Comparison of ENCODE assay signal across 16 cellular contexts in the genomic region with DNA sequence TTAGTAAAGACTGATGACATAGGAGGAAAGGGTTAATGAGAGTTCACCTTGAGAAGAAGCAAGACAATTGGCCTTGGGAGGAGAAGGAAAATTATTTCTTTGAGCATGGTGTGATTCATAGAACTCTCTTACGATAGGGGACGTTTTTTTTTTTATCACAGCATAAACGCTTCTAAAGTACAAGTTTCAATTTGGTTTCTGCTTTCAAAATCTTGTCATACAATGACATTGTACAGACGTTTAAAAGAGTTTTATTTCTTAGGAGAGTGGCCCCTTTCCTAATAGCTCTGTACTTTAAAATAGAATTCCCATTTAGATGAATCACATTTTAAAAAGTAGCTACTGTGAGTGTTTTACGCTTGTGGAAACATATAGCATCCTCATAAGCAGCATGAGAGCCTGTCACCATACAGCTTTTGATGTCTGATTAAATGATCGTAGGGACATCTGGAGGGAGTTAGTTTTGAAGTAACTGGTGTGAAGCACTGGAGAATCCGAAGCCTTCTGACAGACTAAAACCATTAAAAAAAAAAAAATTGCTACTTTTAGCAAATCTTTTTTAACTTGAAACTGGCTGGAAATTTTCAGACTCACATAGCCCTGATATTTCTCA.
DNase-seq lines count a peak whose midpoint lies in the region; ATAC-seq, FAIRE-seq and TF ChIP-seq lines count a peak whose summit lies in the region.
"Had no signal": no experiment of that assay in that cellular context is flagged by ENCODE, and none has a peak within 500 bp of the region (broad histone marks: within the 10 kb centered on the region; RNA-seq: fewer than 3 reads in every experiment).

No MANE protein-coding gene starts in this region.

- H3K36me3 Mint-ChIP-seq in T-helper 17 cell (ENCODE audit: low read depth), result no peaks in the 10 kb centered on the region
- H3K36me3 Mint-ChIP-seq: natural killer cell had no signal

- H3K27ac Mint-ChIP-seq in T-helper 17 cell, result no peak overlapping the region
- H3K27ac Mint-ChIP-seq: natural killer cell had no signal

- H3K4me1 ChIP-seq in A549 (peaks cover 17% of the 10 kb centered on the region), BE2C (peaks cover 20% of the 10 kb centered on the region)
- H3K4me1 ChIP-seq: BLaER1 treated with 17β-estradiol and CSF1 and Interleukin-3, amounts not matched to agents 10 nM and 100 nM; lower lobe of right lung had no signal

- POLR2A ChIA-PET in A549 (lab: Yijun Ruan, JAX), result no interaction called here
- POLR2A ChIA-PET in RWPE1 (lab: Yijun Ruan, JAX; ENCODE audit: low non-redundant PET), result no interaction called here

- no peaks in the 10 kb centered on the region for H3K36me3 ChIP-seq in BE2C
- H3K36me3 ChIP-seq: BLaER1 treated with 17β-estradiol and CSF1 and Interleukin-3, amounts not matched to agents 10 nM and 100 nM; lower lobe of right lung; SJCRH30 had no signal

- H3K4me3 ChIP-seq in A549, result no peak overlapping the region
- H3K4me3 ChIP-seq in BE2C (ENCODE audit: low read depth, low read length), result peak overlapping the region; percentile 45
- peak overlapping the region; percentile 28 for H3K4me3 ChIP-seq in fibroblast of pulmonary artery (replicated peaks; ENCODE audit: low read depth, low read length)
- H3K4me3 ChIP-seq: BLaER1 treated with 17β-estradiol and CSF1 and Interleukin-3, amounts not matched to agents 10 nM and 100 nM; lower lobe of right lung; SJCRH30 had no signal

- WGBS in A549 (ENCODE audit: missing lambda C conversion rate), result 53% methylated on average over 7 of the region's 7 CpGs

- H3K4me1 Mint-ChIP-seq in T-helper 17 cell, result peaks cover 6% of the 10 kb centered on the region
- H3K4me1 Mint-ChIP-seq: natural killer cell had no signal

- no peak for TF ChIP-seq EP300 in A549 (IDR thresholded peaks at IDR 0.05)

- ATAC-seq in A549 (no peak), T-helper 17 cell (no peak), GM18511 (IDR thresholded peaks at IDR 0.05; ENCODE audit: unreplicated experiment) (no peak), HG02763 (IDR thresholded peaks at IDR 0.05; ENCODE audit: unreplicated experiment) (no peak)
- ATAC-seq: lower lobe of right lung, natural killer cell had no signal

- H3K27me3 ChIP-seq in BE2C, result no peaks in the 10 kb centered on the region
- H3K27me3 ChIP-seq: BLaER1 treated with 17β-estradiol and CSF1 and Interleukin-3, amounts not matched to agents 10 nM and 100 nM; SJCRH30 had no signal

- TF ChIP-seq POLR2A in A549 (IDR thresholded peaks at IDR 0.05; ENCODE audit: low read length), result no peak

- H3K27ac ChIP-seq in A549, result no peak overlapping the region
- no peak overlapping the region for H3K27ac ChIP-seq in RWPE1
- H3K27ac ChIP-seq: BLaER1 treated with 17β-estradiol and CSF1 and Interleukin-3, amounts not matched to agents 10 nM and 100 nM; lower lobe of right lung; SJCRH30 had no signal

- no peaks in the 10 kb centered on the region for H3K27me3 Mint-ChIP-seq in T-helper 17 cell

- peak overlapping the region; percentile 63 for H3K4me3 Mint-ChIP-seq in T-helper 17 cell
- H3K4me3 Mint-ChIP-seq: natural killer cell had no signal

- no peak for FAIRE-seq in A549 (lab: Jason Lieb, UNC)

- TF ChIP-seq CTCF in A549 (IDR thresholded peaks at IDR 0.05), result no peak
- TF ChIP-seq CTCF in BE2C (IDR thresholded peaks at IDR 0.05; ENCODE audit: low read depth, low read length), result no peak
- no peak for TF ChIP-seq CTCF in fibroblast of pulmonary artery (IDR thresholded peaks at IDR 0.05; ENCODE audit: low read length, missing control alignments)
- no peak for TF ChIP-seq CTCF in RWPE1 (conservative IDR thresholded peaks at IDR 0.05; ENCODE audit: low read depth)

- H3K9me3 ChIP-seq in A549 (no peaks in the 10 kb centered on the region), BE2C (no peaks in the 10 kb centered on the region), T-helper 17 cell (ENCODE audit: control insufficient read depth, low read length, poor library complexity, severe bottlenecking) (no peaks in the 10 kb centered on the region)

- DNase-seq in A549 (ENCODE audit: low read depth in 1 of 2, low spot score in 1 of 2) (no peak), BE2C (no peak), T-helper 17 cell (no peak), fibroblast of pulmonary artery (ENCODE audit: low read depth) (peak; percentile 11), RWPE1 (ENCODE audit: low spot score) (no peak), NCI-H2081 treated with DMSO at 0.1 percent for 48 hours (lab: John Stamatoyannopoulos, UW) (no peak)
- DNase-seq: DND-41, GOT3, lower lobe of right lung, natural killer cell, NCI-H187 treated with DMSO at 0.1 percent for 48 hours, NCI-H524 treated with DMSO at 0.1 percent for 48 hours, SJCRH30 had no signal

- peak overlapping the region; percentile 28; the same call in 2 of the 3 replicates for H3K4me2 ChIP-seq in A549
- H3K4me2 ChIP-seq: BLaER1 treated with 17β-estradiol and CSF1 and Interleukin-3, amounts not matched to agents 10 nM and 100 nM had no signal

- CTCF ChIA-PET in A549 (lab: Yijun Ruan, JAX) (interaction anchor here (0.5 kb wide), 1 partner anchor 53 kb away, joined by 4 read pairs; no protein-coding TSS in a partner anchor), RWPE1 (lab: Yijun Ruan, JAX) (interaction anchor here (0.7 kb wide), 1 partner anchor 155 kb away, joined by 3 read pairs; no protein-coding TSS in a partner anchor)

- TF ChIP-seq RAD21 in A549 (conservative IDR thresholded peaks at IDR 0.05 in 1 of 2, IDR thresholded peaks at IDR 0.05 in 1 of 2), result no peak

TF ChIP-seq in A549, 52 proteins besides CTCF, POLR2A, EP300 and RAD21:
- TF ChIP-seq, protein P1, sequence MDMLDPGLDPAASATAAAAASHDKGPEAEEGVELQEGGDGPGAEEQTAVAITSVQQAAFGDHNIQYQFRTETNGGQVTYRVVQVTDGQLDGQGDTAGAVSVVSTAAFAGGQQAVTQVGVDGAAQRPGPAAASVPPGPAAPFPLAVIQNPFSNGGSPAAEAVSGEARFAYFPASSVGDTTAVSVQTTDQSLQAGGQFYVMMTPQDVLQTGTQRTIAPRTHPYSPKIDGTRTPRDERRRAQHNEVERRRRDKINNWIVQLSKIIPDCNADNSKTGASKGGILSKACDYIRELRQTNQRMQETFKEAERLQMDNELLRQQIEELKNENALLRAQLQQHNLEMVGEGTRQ (IDR thresholded peaks at IDR 0.05), result no peak
- no peak for TF ChIP-seq CHD2 (IDR thresholded peaks at IDR 0.05; ENCODE audit: low read length, partially characterized antibody)
- TF ChIP-seq, protein P2, sequence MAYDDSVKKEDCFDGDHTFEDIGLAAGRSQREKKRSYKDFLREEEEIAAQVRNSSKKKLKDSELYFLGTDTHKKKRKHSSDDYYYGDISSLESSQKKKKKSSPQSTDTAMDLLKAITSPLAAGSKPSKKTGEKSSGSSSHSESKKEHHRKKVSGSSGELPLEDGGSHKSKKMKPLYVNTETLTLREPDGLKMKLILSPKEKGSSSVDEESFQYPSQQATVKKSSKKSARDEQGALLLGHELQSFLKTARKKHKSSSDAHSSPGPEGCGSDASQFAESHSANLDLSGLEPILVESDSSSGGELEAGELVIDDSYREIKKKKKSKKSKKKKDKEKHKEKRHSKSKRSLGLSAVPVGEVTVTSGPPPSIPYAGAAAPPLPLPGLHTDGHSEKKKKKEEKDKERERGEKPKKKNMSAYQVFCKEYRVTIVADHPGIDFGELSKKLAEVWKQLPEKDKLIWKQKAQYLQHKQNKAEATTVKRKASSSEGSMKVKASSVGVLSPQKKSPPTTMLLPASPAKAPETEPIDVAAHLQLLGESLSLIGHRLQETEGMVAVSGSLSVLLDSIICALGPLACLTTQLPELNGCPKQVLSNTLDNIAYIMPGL (CRISPR knock-in tag; IDR thresholded peaks at IDR 0.05; ENCODE audit: borderline replicate concordance), result no peak
- TF ChIP-seq HOXA7 (CRISPR knock-in tag; IDR thresholded peaks at IDR 0.05), result no peak
- TF ChIP-seq MAZ (IDR thresholded peaks at IDR 0.05; ENCODE audit: borderline replicate concordance, low read depth, low read length), result no peak
- TF ChIP-seq, protein P3, sequence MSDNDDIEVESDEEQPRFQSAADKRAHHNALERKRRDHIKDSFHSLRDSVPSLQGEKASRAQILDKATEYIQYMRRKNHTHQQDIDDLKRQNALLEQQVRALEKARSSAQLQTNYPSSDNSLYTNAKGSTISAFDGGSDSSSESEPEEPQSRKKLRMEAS (IDR thresholded peaks at IDR 0.05), result no peak
- no peak for TF ChIP-seq JUN (IDR thresholded peaks at IDR 0.05)
- TF ChIP-seq ZC3H11A (IDR thresholded peaks at IDR 0.05), result no peak
- no peak for TF ChIP-seq EHF (CRISPR knock-in tag; IDR thresholded peaks at IDR 0.05)
- TF ChIP-seq MYC (IDR thresholded peaks at IDR 0.05; ENCODE audit: borderline replicate concordance, low read length), result no peak
- no peak for TF ChIP-seq EHMT2 (IDR thresholded peaks at IDR 0.05; ENCODE audit: low read depth)
- TF ChIP-seq FOXS1 (CRISPR knock-in tag; IDR thresholded peaks at IDR 0.05), result no peak
- TF ChIP-seq CEBPB (IDR thresholded peaks at IDR 0.05), result no peak
- TF ChIP-seq BHLHE40 (IDR thresholded peaks at IDR 0.05; ENCODE audit: low read depth, low read length), result no peak
- TF ChIP-seq, protein P4, sequence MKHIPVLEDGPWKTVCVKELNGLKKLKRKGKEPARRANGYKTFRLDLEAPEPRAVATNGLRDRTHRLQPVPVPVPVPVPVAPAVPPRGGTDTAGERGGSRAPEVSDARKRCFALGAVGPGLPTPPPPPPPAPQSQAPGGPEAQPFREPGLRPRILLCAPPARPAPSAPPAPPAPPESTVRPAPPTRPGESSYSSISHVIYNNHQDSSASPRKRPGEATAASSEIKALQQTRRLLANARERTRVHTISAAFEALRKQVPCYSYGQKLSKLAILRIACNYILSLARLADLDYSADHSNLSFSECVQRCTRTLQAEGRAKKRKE (CRISPR knock-in tag; IDR thresholded peaks at IDR 0.05; ENCODE audit: low read depth), result no peak
